In the genomic region with DNA sequence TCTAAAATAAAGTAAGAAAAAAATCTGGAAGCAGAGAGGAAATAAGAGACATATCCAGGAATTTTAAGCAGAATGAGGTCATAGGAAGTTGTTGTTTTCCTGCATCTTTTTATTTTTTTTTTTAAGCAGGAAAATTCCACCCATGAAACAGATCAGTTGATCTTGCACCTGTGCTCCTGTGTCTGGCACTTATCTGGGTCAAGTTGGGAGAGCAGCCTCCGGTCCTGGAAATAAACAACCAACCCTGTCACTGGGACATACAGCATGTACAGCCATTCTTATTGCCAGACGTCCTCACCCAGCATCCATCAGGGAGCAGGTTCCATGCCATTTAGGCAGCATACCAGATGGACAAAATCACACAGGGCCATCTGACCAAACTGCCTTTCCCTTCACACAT, we compare ENCODE assay signal across 7 cellular contexts.
"Had no signal": no experiment of that assay in that cellular context is flagged by ENCODE, and none has a peak within 500 bp of the region (broad histone marks: within the 10 kb centered on the region; RNA-seq: fewer than 3 reads in every experiment).

No MANE protein-coding gene starts in this region.

- H3K9me3 ChIP-seq: right lobe of liver had no signal

- H3K27ac ChIP-seq: right lobe of liver, VCaP had no signal

- DNase-seq: activated CD4-positive, alpha-beta T cell treated with anti-CD3 and anti-CD28 coated beads for 4 hours; activated gamma-delta T cell treated with Interleukin-2 at 50 U/mL for 16 hours; activated naive CD8-positive, alpha-beta T cell treated with anti-CD3 and anti-CD28 coated beads, Interleukin-2, amount 10 ng/mL, durations not matched to agents 7 days and 5 days; hippocampal formation; occipital lobe; right lobe of liver had no signal

- H3K4me3 ChIP-seq: right lobe of liver had no signal

- H3K36me3 ChIP-seq: right lobe of liver had no signal

- H3K27me3 ChIP-seq: right lobe of liver had no signal

- H3K4me1 ChIP-seq: right lobe of liver had no signal
